In the genomic region with DNA sequence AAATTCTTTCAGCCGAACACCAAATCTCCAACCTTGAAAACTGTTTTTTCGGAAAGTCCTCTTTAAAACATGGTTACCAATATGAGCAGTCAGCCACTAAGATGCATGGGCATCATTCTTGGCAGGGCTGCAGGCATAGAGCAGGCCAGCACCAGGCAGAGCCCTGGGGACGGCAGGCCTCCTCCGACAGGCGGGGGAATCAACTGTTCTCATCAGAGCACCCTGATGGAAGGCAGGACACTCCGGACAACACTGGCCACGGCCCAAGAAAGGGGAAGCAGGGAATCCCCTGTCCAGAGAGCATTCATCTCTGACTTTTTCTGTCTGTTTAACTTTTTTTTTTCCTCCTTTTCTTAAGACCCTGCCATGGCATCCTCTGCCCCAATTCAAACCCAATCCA, we compare ENCODE assay signal across 17 cellular contexts. TPM values are rescaled to one million over a fixed set of nuclear protein-coding genes. Genes with fewer than 3 reads are reported as not detected.
DNase-seq lines count a peak whose midpoint lies in the region; ATAC-seq and TF ChIP-seq lines count a peak whose summit lies in the region.
"Had no signal": no experiment of that assay in that cellular context is flagged by ENCODE, and none has a peak within 500 bp of the region (broad histone marks: within the 10 kb centered on the region; RNA-seq: fewer than 3 reads in every experiment).

No MANE protein-coding gene starts in this region.

- H3K79me2 ChIP-seq in neural progenitor cell (ENCODE audit: low read depth) = no peaks in the 10 kb centered on the region

- peaks cover under 1% of the 10 kb centered on the region for H4K20me1 ChIP-seq in neural progenitor cell (ENCODE audit: low read depth)

- TF ChIP-seq CTCF in colonic mucosa (IDR thresholded peaks at IDR 0.05) (no peak), neural progenitor cell (IDR thresholded peaks at IDR 0.05) (no peak), omental fat pad (IDR thresholded peaks at IDR 0.05) (no peak), mesothelial cell of epicardium (IDR thresholded peaks at IDR 0.05; ENCODE audit: unreplicated experiment) (no peak)

- H3K9ac ChIP-seq in colonic mucosa (ENCODE audit: low read depth in 2 of 2, low read length in 2 of 2) (no peak overlapping the region), neural progenitor cell (no peak overlapping the region)

- peak; percentile 44 for DNase-seq in H7
- no peak for DNase-seq in colonic mucosa
- no peak for DNase-seq in neural progenitor cell (ENCODE audit: low spot score)
- no peak for DNase-seq in NCI-H2227 treated with DMSO at 0.1 percent for 48 hours (lab: John Stamatoyannopoulos, UW)
- no peak for DNase-seq in omental fat pad (ENCODE audit: low spot score)
- no peak for DNase-seq in mesothelial cell of epicardium (ENCODE audit: low spot score in 2 of 2, unreplicated experiment in 2 of 2)
- DNase-seq: activated CD8-positive, alpha-beta memory T cell treated with anti-CD3 and anti-CD28 coated beads, Interleukin-2, amount 50 U/mL, for 48 hours; brain microvascular endothelial cell; KG1; NCI-H1105 treated with DMSO at 0.1 percent for 48 hours; NCI-H2171 treated with DMSO at 0.1 percent for 48 hours; RPMI8226; stimulated activated CD4-positive, alpha-beta T cell treated with anti-CD3 and anti-CD28 coated beads, Interleukin-4, amount 100 ng/mL, for 1 hour; T-helper 17 cell had no signal

- H3K27ac Mint-ChIP-seq in neural progenitor cell = no peak overlapping the region
- no peak overlapping the region for H3K27ac Mint-ChIP-seq in mesothelial cell of epicardium
- H3K27ac Mint-ChIP-seq: type B pancreatic cell had no signal

- H2AFZ ChIP-seq in neural progenitor cell (replicated peaks) = no peak overlapping the region

- H3K27me3 ChIP-seq in H7 (ENCODE audit: control insufficient read depth, insufficient read depth, low read length) = no peaks in the 10 kb centered on the region
- no peaks in the 10 kb centered on the region for H3K27me3 ChIP-seq in colonic mucosa
- peaks cover 8% of the 10 kb centered on the region for H3K27me3 ChIP-seq in neural progenitor cell
- H3K27me3 ChIP-seq: brain microvascular endothelial cell had no signal

- intact Hi-C loops in colonic mucosa (cut with DNase I) = loop anchor here (2.0 to 10.0 kb wide), 2 partner anchors 91 to 205 kb away; no protein-coding TSS in a partner anchor

- H3K4me1 ChIP-seq in colonic mucosa (no peaks in the 10 kb centered on the region), neural progenitor cell (peaks cover 21% of the 10 kb centered on the region)

- peaks cover 13% of the 10 kb centered on the region for H3F3A ChIP-seq in neural progenitor cell (ENCODE audit: low read depth)

- H3K4me2 ChIP-seq in neural progenitor cell = no peak overlapping the region

- H3K4me3 ChIP-seq in H7 (ENCODE audit: insufficient read depth, low read depth, low read length) = no peak overlapping the region
- no peak overlapping the region for H3K4me3 ChIP-seq in colonic mucosa
- no peak overlapping the region for H3K4me3 ChIP-seq in neural progenitor cell

- H3K9me3 ChIP-seq in colonic mucosa (no peaks in the 10 kb centered on the region), neural progenitor cell (ENCODE audit: low read depth) (no peaks in the 10 kb centered on the region)

- no peak for ATAC-seq in omental fat pad (ENCODE audit: low FRiP score)
- ATAC-seq: activated CD4-positive, CD25-positive, alpha-beta regulatory T cell treated with anti-CD3 and anti-CD28 coated beads, Interleukin-2, amount 50 U/mL, for 24 hours had no signal

- H3K27me3 Mint-ChIP-seq in neural progenitor cell (ENCODE audit: insufficient read depth, low read depth) (peaks cover 12% of the 10 kb centered on the region), mesothelial cell of epicardium (ENCODE audit: low read depth) (peaks cover 55% of the 10 kb centered on the region)
- H3K27me3 Mint-ChIP-seq: T-helper 17 cell had no signal

- H3K36me3 Mint-ChIP-seq in neural progenitor cell = no peaks in the 10 kb centered on the region
- H3K36me3 Mint-ChIP-seq in mesothelial cell of epicardium = no peaks in the 10 kb centered on the region
- H3K36me3 Mint-ChIP-seq: type B pancreatic cell had no signal

- H3K4me3 Mint-ChIP-seq in neural progenitor cell = peak overlapping the region; percentile 41
- no peak overlapping the region for H3K4me3 Mint-ChIP-seq in mesothelial cell of epicardium
- H3K4me3 Mint-ChIP-seq: type B pancreatic cell had no signal

- no peaks in the 10 kb centered on the region for H3K36me3 ChIP-seq in H7 (replicated peaks; ENCODE audit: control insufficient read depth, insufficient read depth, low read length)
- no peaks in the 10 kb centered on the region for H3K36me3 ChIP-seq in colonic mucosa
- no peaks in the 10 kb centered on the region for H3K36me3 ChIP-seq in neural progenitor cell
- H3K36me3 ChIP-seq: brain microvascular endothelial cell had no signal

- H3K4me1 Mint-ChIP-seq in neural progenitor cell (peaks cover 31% of the 10 kb centered on the region), mesothelial cell of epicardium (peaks cover 6% of the 10 kb centered on the region)

- H3K27ac ChIP-seq in colonic mucosa (peak overlapping the region; percentile 40), neural progenitor cell (no peak overlapping the region)
- H3K27ac ChIP-seq: brain microvascular endothelial cell had no signal

- H3K9me3 Mint-ChIP-seq in neural progenitor cell = peaks cover 9% of the 10 kb centered on the region
- H3K9me3 Mint-ChIP-seq in mesothelial cell of epicardium = peaks cover 15% of the 10 kb centered on the region

RNA-seq across cellular contexts. Expression of a gene that starts 1.4 kb away (rescaled TPM):
- 15.5 and 16.5 TPM in 2 replicates for total RNA-seq in H7 (2014; rRNA removed; shearing (Covaris generic))
- total RNA-seq in colonic mucosa (1 to 10 TPM; 4.0 to 4.2 TPM), neural progenitor cell (ENCODE audit: low replicate concordance) (1.3 and 11.0 TPM in 2 replicates), omental fat pad (10 to 100 TPM; 11.2 to 75.3 (median 25.2) TPM), mesothelial cell of epicardium (6.0 to 7.8 TPM (median 6.6 TPM) in 3 replicates)

RNA-seq across cellular contexts. Expression of a gene that starts 11.3 kb away (rescaled TPM):
- 9.3 and 9.5 TPM in 2 replicates for total RNA-seq in H7 (2014; rRNA removed; shearing (Covaris generic))
- total RNA-seq in colonic mucosa (1 to 10 TPM; 3.3 to 8.8 TPM), neural progenitor cell (ENCODE audit: low replicate concordance) (2.6 and 11.1 TPM in 2 replicates), omental fat pad (under 1 TPM; 0.12 to 0.56 (median 0.47) TPM), mesothelial cell of epicardium (11.2 to 12.3 TPM (median 11.7 TPM) in 3 replicates)

RNA-seq across cellular contexts. Expression of a gene that starts 34.8 kb away (rescaled TPM):
- 1.7 TPM in 2 replicates for total RNA-seq in H7 (2014; rRNA removed; shearing (Covaris generic))
- total RNA-seq in colonic mucosa (1 to 10 TPM in 1 of 2 donors, under 1 TPM in 1; 0.66 to 1.2 TPM), neural progenitor cell (ENCODE audit: low replicate concordance) (0.43 and 1.8 TPM in 2 replicates), omental fat pad (under 1 TPM in 1 of 4 donors, not detected in 3; 0.46 TPM), mesothelial cell of epicardium (10.6 to 14.0 TPM (median 11.8 TPM) in 3 replicates)
- total RNA-seq: mesenteric fat pad had no signal

RNA-seq across cellular contexts. Expression of a gene that starts 38.8 kb away (rescaled TPM):
- 26.7 and 29.7 TPM in 2 replicates for total RNA-seq in H7 (2014; rRNA removed; shearing (Covaris generic))
- total RNA-seq in colonic mucosa (10 to 100 TPM; 26.7 to 59.5 TPM), neural progenitor cell (ENCODE audit: low replicate concordance) (7.9 and 19.9 TPM in 2 replicates), omental fat pad (10 to 100 TPM; 25.5 to 39.4 (median 31.6) TPM), mesothelial cell of epicardium (39.8 to 48.0 TPM (median 40.7 TPM) in 3 replicates)

RNA-seq across cellular contexts. Expression of a gene that starts 58.9 kb away (rescaled TPM):
- total RNA-seq in H7 (2014; rRNA removed; shearing (Covaris generic)) = 1.4 and 1.6 TPM in 2 replicates
- total RNA-seq in colonic mucosa (1 to 10 TPM; 1.0 to 2.2 TPM), neural progenitor cell (ENCODE audit: low replicate concordance) (1.6 TPM in 1 of 2 replicates, not detected in the other), omental fat pad (1 to 10 TPM; 1.6 to 3.2 (median 2.3) TPM), mesothelial cell of epicardium (6.1 to 7.9 TPM (median 7.2 TPM) in 3 replicates)
